In genomic region chr18:26526966-26527234, GRCh38 we compare ENCODE assay signal across 1 cellular context.
TF ChIP-seq lines count a peak whose summit lies in the region.

No MANE protein-coding gene starts in this region.

TF ChIP-seq in HepG2, 621 proteins besides CTCF, POLR2A, EP300 and RAD21:
- TF ChIP-seq TAF1 (CRISPR knock-in tag; IDR thresholded peaks at IDR 0.05) (no peak), ZNF652 (CRISPR knock-in tag; IDR thresholded peaks at IDR 0.05; ENCODE audit: borderline replicate concordance, low read depth) (peak; percentile 55), ZBTB25 (CRISPR knock-in tag; IDR thresholded peaks at IDR 0.05) (no peak), NR2F6 (IDR thresholded peaks at IDR 0.05) (peak; percentile 23; the same call in 1 of the 2 replicates), NR2F6 (CRISPR knock-in tag; IDR thresholded peaks at IDR 0.05) (peak; percentile 33; the same call in 1 of the 2 replicates)
- TF ChIP-seq, protein P1, sequence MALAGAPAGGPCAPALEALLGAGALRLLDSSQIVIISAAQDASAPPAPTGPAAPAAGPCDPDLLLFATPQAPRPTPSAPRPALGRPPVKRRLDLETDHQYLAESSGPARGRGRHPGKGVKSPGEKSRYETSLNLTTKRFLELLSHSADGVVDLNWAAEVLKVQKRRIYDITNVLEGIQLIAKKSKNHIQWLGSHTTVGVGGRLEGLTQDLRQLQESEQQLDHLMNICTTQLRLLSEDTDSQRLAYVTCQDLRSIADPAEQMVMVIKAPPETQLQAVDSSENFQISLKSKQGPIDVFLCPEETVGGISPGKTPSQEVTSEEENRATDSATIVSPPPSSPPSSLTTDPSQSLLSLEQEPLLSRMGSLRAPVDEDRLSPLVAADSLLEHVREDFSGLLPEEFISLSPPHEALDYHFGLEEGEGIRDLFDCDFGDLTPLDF (CRISPR knock-in tag; IDR thresholded peaks at IDR 0.05) = no peak
